ENCODE assay signal across 1 cellular context in the genomic region with DNA sequence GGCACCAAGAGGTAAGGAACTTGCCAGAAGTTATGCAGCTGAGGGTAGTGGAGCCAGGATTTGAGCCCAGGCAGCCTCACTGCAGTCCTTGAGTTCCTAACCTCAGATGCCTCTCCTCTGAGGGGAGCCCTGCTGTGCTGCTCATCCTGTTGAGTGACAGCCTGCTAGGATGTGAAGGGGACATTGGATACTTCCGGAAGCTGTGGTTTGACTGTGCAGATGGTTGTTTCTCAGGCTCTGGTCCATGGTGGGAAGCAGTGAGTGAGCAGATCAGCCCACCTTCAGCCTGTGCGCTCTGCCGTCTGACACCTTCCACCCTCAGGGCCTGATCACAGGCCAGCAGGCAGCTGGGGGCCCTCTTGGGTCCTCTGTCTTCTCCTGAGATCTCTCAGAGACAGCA.
TF ChIP-seq lines count a peak whose summit lies in the region.

No MANE protein-coding gene starts in this region.

TF ChIP-seq in IMR-90, 13 proteins besides CTCF, POLR2A, EP300 and RAD21 (continued from another document):
- TF ChIP-seq, protein P1, sequence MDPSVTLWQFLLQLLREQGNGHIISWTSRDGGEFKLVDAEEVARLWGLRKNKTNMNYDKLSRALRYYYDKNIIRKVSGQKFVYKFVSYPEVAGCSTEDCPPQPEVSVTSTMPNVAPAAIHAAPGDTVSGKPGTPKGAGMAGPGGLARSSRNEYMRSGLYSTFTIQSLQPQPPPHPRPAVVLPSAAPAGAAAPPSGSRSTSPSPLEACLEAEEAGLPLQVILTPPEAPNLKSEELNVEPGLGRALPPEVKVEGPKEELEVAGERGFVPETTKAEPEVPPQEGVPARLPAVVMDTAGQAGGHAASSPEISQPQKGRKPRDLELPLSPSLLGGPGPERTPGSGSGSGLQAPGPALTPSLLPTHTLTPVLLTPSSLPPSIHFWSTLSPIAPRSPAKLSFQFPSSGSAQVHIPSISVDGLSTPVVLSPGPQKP (IDR thresholded peaks at IDR 0.05; ENCODE audit: borderline replicate concordance, low read depth, low read length) = no peak
- no peak for TF ChIP-seq RFX5 (IDR thresholded peaks at IDR 0.05; ENCODE audit: low read depth, low read length)
- TF ChIP-seq CHD1 (IDR thresholded peaks at IDR 0.05; ENCODE audit: low read depth, low read length) = no peak
- no peak for TF ChIP-seq MXI1 (IDR thresholded peaks at IDR 0.05; ENCODE audit: borderline replicate concordance, low read depth, low read length)
TF ChIP-seq in IMR-90: peak in this region for 0.
